8 cellular contexts compared by ENCODE assay signal in the genomic region with DNA sequence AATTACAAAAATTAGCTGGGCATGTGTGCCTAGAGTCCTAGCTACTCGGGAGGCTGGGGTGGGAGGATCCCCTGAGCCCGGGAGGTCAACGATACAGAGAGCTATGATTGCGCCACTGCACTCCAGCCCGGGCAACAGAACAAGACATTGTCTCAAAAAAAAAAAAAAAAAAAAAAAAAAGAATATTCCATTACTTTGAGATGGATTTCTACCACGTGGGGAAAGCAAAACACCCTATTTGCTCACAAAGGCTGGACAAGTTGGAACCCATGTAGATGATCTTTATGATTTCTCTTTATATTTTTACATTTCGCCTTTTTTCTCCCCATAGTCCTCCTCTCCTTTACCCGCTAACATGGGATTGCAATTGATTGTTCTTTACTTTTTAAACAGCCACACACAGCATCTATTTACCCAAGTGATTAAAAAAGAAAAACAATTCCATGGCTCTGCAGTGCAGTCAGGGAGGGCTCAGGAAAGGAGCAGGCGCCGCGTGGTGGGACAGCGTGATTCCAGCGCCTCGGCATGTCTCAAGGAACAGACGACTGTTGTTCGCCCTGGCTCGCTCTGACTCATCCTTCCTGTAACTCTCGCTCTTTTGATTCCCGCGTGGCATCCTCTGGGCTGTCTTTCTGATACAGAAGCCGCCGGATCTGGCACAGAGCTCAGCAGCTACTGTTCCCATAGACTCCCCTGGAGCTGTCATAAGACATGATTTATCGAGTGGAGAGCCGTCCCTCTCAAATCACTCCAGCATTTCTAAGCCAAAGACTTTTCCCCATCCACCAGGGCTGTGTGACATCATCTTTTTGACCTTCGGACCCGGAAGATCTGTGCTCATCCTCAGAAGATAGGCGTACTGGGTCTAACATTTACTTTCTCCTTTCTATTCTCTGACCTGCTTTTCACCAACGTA.
A peak's percentile ranks its signal among the peaks of the same experiment; 100 is the strongest.
DNase-seq lines count a peak whose midpoint lies in the region; ATAC-seq lines count a peak whose summit lies in the region.

No MANE protein-coding gene starts in this region.

- H3K4me1 Mint-ChIP-seq in activated T-helper 2 cell treated with anti-CD3 and anti-CD28 coated beads, Interferon-gamma antibody, Interleukin-2, Interleukin-4, amounts not matched to agents 10 μg/mL and 5 μg/mL and 100 μg/mL, durations not matched to agents 14 hours and 24 hours and 36 hours (ENCODE audit: low read depth) = no peaks in the 10 kb centered on the region

- intact Hi-C loops in activated T-helper 2 cell treated with anti-CD3 and anti-CD28 coated beads, Interferon-gamma antibody, Interleukin-2, Interleukin-4, amounts not matched to agents 10 μg/mL and 5 μg/mL and 100 μg/mL, durations not matched to agents 14 hours and 24 hours and 36 hours (cut with micrococcal nuclease) = no loop called here

- no peak for ATAC-seq in GM18870 (IDR thresholded peaks at IDR 0.05; ENCODE audit: unreplicated experiment)

- no peak overlapping the region for H3K27ac Mint-ChIP-seq in activated T-helper 2 cell treated with anti-CD3 and anti-CD28 coated beads, Interferon-gamma antibody, Interleukin-2, Interleukin-4, amounts not matched to agents 10 μg/mL and 5 μg/mL and 100 μg/mL, durations not matched to agents 14 hours and 24 hours and 36 hours

- no peak overlapping the region for H3K4me3 Mint-ChIP-seq in activated T-helper 2 cell treated with anti-CD3 and anti-CD28 coated beads, Interferon-gamma antibody, Interleukin-2, Interleukin-4, amounts not matched to agents 10 μg/mL and 5 μg/mL and 100 μg/mL, durations not matched to agents 14 hours and 24 hours and 36 hours (ENCODE audit: low read depth)

- no peaks in the 10 kb centered on the region for H3K36me3 Mint-ChIP-seq in activated T-helper 2 cell treated with anti-CD3 and anti-CD28 coated beads, Interferon-gamma antibody, Interleukin-2, Interleukin-4, amounts not matched to agents 10 μg/mL and 5 μg/mL and 100 μg/mL, durations not matched to agents 14 hours and 24 hours and 36 hours (ENCODE audit: low read depth)

- H3K9me3 Mint-ChIP-seq in activated T-helper 2 cell treated with anti-CD3 and anti-CD28 coated beads, Interferon-gamma antibody, Interleukin-2, Interleukin-4, amounts not matched to agents 10 μg/mL and 5 μg/mL and 100 μg/mL, durations not matched to agents 14 hours and 24 hours and 36 hours = no peaks in the 10 kb centered on the region

- DNase-seq in AG08395 (ENCODE audit: low spot score) = peak; percentile 93
- peak; percentile 75 for DNase-seq in NCI-H2227 treated with DMSO at 0.1 percent for 48 hours (lab: John Stamatoyannopoulos, UW)
- peak; percentile 80 for DNase-seq in epidermal melanocyte (ENCODE audit: insufficient read length, low spot score)
- DNase-seq in midbrain (lab: John Stamatoyannopoulos, UW) = peak; percentile 65
- DNase-seq in stimulated activated CD4-positive, alpha-beta T cell treated with anti-CD3 and anti-CD28 coated beads, Interleukin-1b, Interleukin-23, amount 100 ng/mL, for 48 hours = no peak
- no peak for DNase-seq in activated T-helper 2 cell treated with anti-CD3 and anti-CD28 coated beads, Interferon-gamma antibody, Interleukin-2, Interleukin-4, amounts not matched to agents 10 μg/mL and 5 μg/mL and 100 μg/mL, durations not matched to agents 14 hours and 24 hours and 36 hours (ENCODE audit: low spot score)
- no peak for DNase-seq in NCI-H1048 (lab: John Stamatoyannopoulos, UW)

- peaks cover 60% of the 10 kb centered on the region for H3K27me3 Mint-ChIP-seq in activated T-helper 2 cell treated with anti-CD3 and anti-CD28 coated beads, Interferon-gamma antibody, Interleukin-2, Interleukin-4, amounts not matched to agents 10 μg/mL and 5 μg/mL and 100 μg/mL, durations not matched to agents 14 hours and 24 hours and 36 hours (ENCODE audit: low read depth)

Comparison
In these comparisons a context has a peak if more than half of its experiments do, and no peak if none do; other contexts are left out.
1. DNase-seq: peak in AG08395 (single experiment), NCI-H2227 treated with DMSO at 0.1 percent for 48 hours (single experiment), epidermal melanocyte (single experiment) and midbrain (single experiment); none in stimulated activated CD4-positive, alpha-beta T cell treated with anti-CD3 and anti-CD28 coated beads, Interleukin-1b, Interleukin-23, amount 100 ng/mL, for 48 hours (single experiment), activated T-helper 2 cell treated with anti-CD3 and anti-CD28 coated beads, Interferon-gamma antibody, Interleukin-2, Interleukin-4, amounts not matched to agents 10 μg/mL and 5 μg/mL and 100 μg/mL, durations not matched to agents 14 hours and 24 hours and 36 hours (single experiment) and NCI-H1048 (single experiment).